Comparison of ENCODE assay signal across 12 cellular contexts in genomic region chr5:39137391-39138181, GRCh38.
A peak's percentile ranks its signal among the peaks of the same experiment; 100 is the strongest.
DNase-seq lines count a peak whose midpoint lies in the region; ATAC-seq, FAIRE-seq and TF ChIP-seq lines count a peak whose summit lies in the region.
"Had no signal": no experiment of that assay in that cellular context is flagged by ENCODE, and none has a peak within 500 bp of the region (broad histone marks: within the 10 kb centered on the region; RNA-seq: fewer than 3 reads in every experiment).

No MANE protein-coding gene starts in this region.

- no peak for FAIRE-seq in keratinocyte (lab: Jason Lieb, UNC)

- H3K9ac ChIP-seq in keratinocyte (ENCODE audit: control insufficient read depth, extremely low read depth, insufficient read depth, low read length), result no peak overlapping the region

- no peaks in the 10 kb centered on the region for H3K79me2 ChIP-seq in keratinocyte (ENCODE audit: control insufficient read depth, insufficient read depth, low read length)

- H3K4me2 ChIP-seq in keratinocyte (ENCODE audit: control insufficient read depth, extremely low read depth, insufficient read depth, low read depth, low read length), result peak overlapping the region; percentile 27

- H3K36me3 ChIP-seq in keratinocyte (ENCODE audit: control insufficient read depth in 2 of 2, extremely low read depth in 1 of 2, insufficient read depth in 2 of 2, low read length in 2 of 2), result no peaks in the 10 kb centered on the region

- dilution Hi-C loops in keratinocyte (cut with MboI; ENCODE audit: extremely low pct_ligation_motif_present, low sequenced_read_pairs), result no loop called here

- DNase-seq in NCI-H82 (lab: John Stamatoyannopoulos, UW) (peak; percentile 12), NCI-H82 treated with DMSO at 0.1 percent for 48 hours (lab: John Stamatoyannopoulos, UW; ENCODE audit: unreplicated experiment) (no peak), HEK293T (ENCODE audit: extremely low spot score) (peak; percentile 35), keratinocyte (ENCODE audit: low read depth, low spot score) (no peak), 8988T (no peak), EL (no peak)
- no peak for DNase-seq in activated T-helper 2 cell treated with anti-CD3 and anti-CD28 coated beads, Interferon-gamma antibody, Interleukin-2, Interleukin-4, amounts not matched to agents 10 μg/mL and 5 μg/mL and 100 μg/mL, durations not matched to agents 14 hours and 24 hours and 36 hours (ENCODE audit: low spot score)
- DNase-seq: kidney glomerular epithelial cell, NCI-H1048, SW 1271 had no signal

- H3K27ac Mint-ChIP-seq in activated T-helper 2 cell treated with anti-CD3 and anti-CD28 coated beads, Interferon-gamma antibody, Interleukin-2, Interleukin-4, amounts not matched to agents 10 μg/mL and 5 μg/mL and 100 μg/mL, durations not matched to agents 14 hours and 24 hours and 36 hours, result peak overlapping the region; percentile 46
- H3K27ac Mint-ChIP-seq: stimulated activated memory B cell treated with anti-CD40 and anti-IgM and Interleukin-4, amounts not matched to agents 10 μg/mL and 1 μg/mL and 100 μg/mL, for 72 hours had no signal

- no peak overlapping the region for H3K4me3 Mint-ChIP-seq in activated T-helper 2 cell treated with anti-CD3 and anti-CD28 coated beads, Interferon-gamma antibody, Interleukin-2, Interleukin-4, amounts not matched to agents 10 μg/mL and 5 μg/mL and 100 μg/mL, durations not matched to agents 14 hours and 24 hours and 36 hours (ENCODE audit: low read depth)
- H3K4me3 Mint-ChIP-seq: stimulated activated memory B cell treated with anti-CD40 and anti-IgM and Interleukin-4, amounts not matched to agents 10 μg/mL and 1 μg/mL and 100 μg/mL, for 72 hours had no signal

- peak overlapping the region; percentile 18 for H2AFZ ChIP-seq in keratinocyte (ENCODE audit: control insufficient read depth, low read length)

- H4K20me1 ChIP-seq in keratinocyte (ENCODE audit: control insufficient read depth, extremely low read depth, insufficient read depth, low read length), result no peaks in the 10 kb centered on the region

- H3K4me1 ChIP-seq in keratinocyte (ENCODE audit: control insufficient read depth, extremely low read depth, insufficient read depth, low read length), result peaks cover 16% of the 10 kb centered on the region

- H3K4me1 Mint-ChIP-seq in activated T-helper 2 cell treated with anti-CD3 and anti-CD28 coated beads, Interferon-gamma antibody, Interleukin-2, Interleukin-4, amounts not matched to agents 10 μg/mL and 5 μg/mL and 100 μg/mL, durations not matched to agents 14 hours and 24 hours and 36 hours (ENCODE audit: low read depth), result peaks cover 18% of the 10 kb centered on the region
- H3K4me1 Mint-ChIP-seq: stimulated activated memory B cell treated with anti-CD40 and anti-IgM and Interleukin-4, amounts not matched to agents 10 μg/mL and 1 μg/mL and 100 μg/mL, for 72 hours had no signal

- H3K36me3 Mint-ChIP-seq in activated T-helper 2 cell treated with anti-CD3 and anti-CD28 coated beads, Interferon-gamma antibody, Interleukin-2, Interleukin-4, amounts not matched to agents 10 μg/mL and 5 μg/mL and 100 μg/mL, durations not matched to agents 14 hours and 24 hours and 36 hours (ENCODE audit: low read depth), result peaks cover 54% of the 10 kb centered on the region
- H3K36me3 Mint-ChIP-seq: stimulated activated memory B cell treated with anti-CD40 and anti-IgM and Interleukin-4, amounts not matched to agents 10 μg/mL and 1 μg/mL and 100 μg/mL, for 72 hours had no signal

- H3K9me1 ChIP-seq in keratinocyte (ENCODE audit: control insufficient read depth, extremely low read depth, insufficient read depth, low read length), result no peaks in the 10 kb centered on the region

- TF ChIP-seq CTCF in keratinocyte (optimal IDR thresholded peaks at IDR 0.05 in 1 of 3, IDR thresholded peaks at IDR 0.05 in 1 of 3, conservative IDR thresholded peaks at IDR 0.05 in 1 of 3; ENCODE audit: extremely low read depth in 1 of 3, insufficient read depth in 2 of 3, low read length in 3 of 3), result peak; percentile 17 to 37 (median 32)

- POLR2A ChIA-PET in HEK293T (lab: Yijun Ruan, JAX), result no interaction called here

- no peaks in the 10 kb centered on the region for H3K9me3 Mint-ChIP-seq in activated T-helper 2 cell treated with anti-CD3 and anti-CD28 coated beads, Interferon-gamma antibody, Interleukin-2, Interleukin-4, amounts not matched to agents 10 μg/mL and 5 μg/mL and 100 μg/mL, durations not matched to agents 14 hours and 24 hours and 36 hours
- H3K9me3 Mint-ChIP-seq: stimulated activated memory B cell treated with anti-CD40 and anti-IgM and Interleukin-4, amounts not matched to agents 10 μg/mL and 1 μg/mL and 100 μg/mL, for 72 hours had no signal

- ATAC-seq in HG02840 (IDR thresholded peaks at IDR 0.05; ENCODE audit: low FRiP score, unreplicated experiment), result no peak
- ATAC-seq: stimulated activated memory B cell treated with anti-CD40 and anti-IgM and Interleukin-4, amounts not matched to agents 10 μg/mL and 1 μg/mL and 100 μg/mL, for 72 hours had no signal

- intact Hi-C loops in activated T-helper 2 cell treated with anti-CD3 and anti-CD28 coated beads, Interferon-gamma antibody, Interleukin-2, Interleukin-4, amounts not matched to agents 10 μg/mL and 5 μg/mL and 100 μg/mL, durations not matched to agents 14 hours and 24 hours and 36 hours (cut with micrococcal nuclease), result no loop called here

- H3K27me3 Mint-ChIP-seq in activated T-helper 2 cell treated with anti-CD3 and anti-CD28 coated beads, Interferon-gamma antibody, Interleukin-2, Interleukin-4, amounts not matched to agents 10 μg/mL and 5 μg/mL and 100 μg/mL, durations not matched to agents 14 hours and 24 hours and 36 hours (ENCODE audit: low read depth), result no peaks in the 10 kb centered on the region

- H3K9me3 ChIP-seq in keratinocyte (ENCODE audit: control insufficient read depth, low read depth, low read length), result no peaks in the 10 kb centered on the region

- CTCF ChIA-PET in HEK293T (lab: Yijun Ruan, JAX), result no interaction called here

- no peak overlapping the region for H3K4me3 ChIP-seq in keratinocyte (ENCODE audit: control insufficient read depth in 2 of 3, extremely low read depth in 1 of 3, insufficient read depth in 2 of 3, low read depth in 1 of 3, low read length in 3 of 3)

- no peaks in the 10 kb centered on the region for H3K27me3 ChIP-seq in keratinocyte (ENCODE audit: control insufficient read depth, extremely low read depth, insufficient read depth, low read length)

- H3K27ac ChIP-seq in keratinocyte (ENCODE audit: control insufficient read depth, insufficient read depth, low read length), result peak overlapping the region; percentile 87

TF ChIP-seq in HEK293T, 16 proteins besides CTCF, POLR2A, EP300 and RAD21:
- TF ChIP-seq PKNOX1 (IDR thresholded peaks at IDR 0.05) (no peak), SUZ12 (IDR thresholded peaks at IDR 0.05) (no peak), FOXA1 (IDR thresholded peaks at IDR 0.05) (no peak), SP1 (IDR thresholded peaks at IDR 0.05) (no peak)

Comparison
In these comparisons a context has a peak if more than half of its experiments do, and no peak if none do; other contexts are left out.
1. DNase-seq: peak in NCI-H82 (single experiment) and HEK293T (single experiment); none in NCI-H82 treated with DMSO at 0.1 percent for 48 hours (single experiment), activated T-helper 2 cell treated with anti-CD3 and anti-CD28 coated beads, Interferon-gamma antibody, Interleukin-2, Interleukin-4, amounts not matched to agents 10 μg/mL and 5 μg/mL and 100 μg/mL, durations not matched to agents 14 hours and 24 hours and 36 hours (single experiment), keratinocyte (single experiment), 8988T (single experiment) and EL (single experiment).